Comparison of ENCODE assay signal across 35 cellular contexts in genomic region chr9:92513349-92513748, GRCh38. TPM values are rescaled to one million over a fixed set of nuclear protein-coding genes. Genes with fewer than 3 reads are reported as not detected.
"Had no signal": no experiment of that assay in that cellular context is flagged by ENCODE, and none has a peak within 500 bp of the region (broad histone marks: within the 10 kb centered on the region; RNA-seq: fewer than 3 reads in every experiment).

No MANE protein-coding gene starts in this region.

- H3K4me3 ChIP-seq: MG63, Peyer's patch had no signal

- H3K27me3 Mint-ChIP-seq: activated CD4-positive, alpha-beta memory T cell treated with anti-CD3 and anti-CD28 coated beads, Interleukin-2, amount 10 ng/mL, durations not matched to agents 7 days and 5 days; activated CD8-positive, alpha-beta memory T cell treated with anti-CD3 and anti-CD28 coated beads, Interleukin-2, amount 10 ng/mL, durations not matched to agents 7 days and 5 days; activated naive CD4-positive, alpha-beta T cell treated with anti-CD3 and anti-CD28 coated beads, Interleukin-2, amount 10 ng/mL, durations not matched to agents 7 days and 5 days; activated naive CD8-positive, alpha-beta T cell; activated naive CD8-positive, alpha-beta T cell treated with anti-CD3 and anti-CD28 coated beads, Interleukin-2, amount 50 U/mL, for 24 hours had no signal

- H3K9me3 Mint-ChIP-seq: activated CD4-positive, alpha-beta memory T cell treated with anti-CD3 and anti-CD28 coated beads, Interleukin-2, amount 10 ng/mL, durations not matched to agents 7 days and 5 days; activated naive CD4-positive, alpha-beta T cell treated with anti-CD3 and anti-CD28 coated beads, Interleukin-2, amount 10 ng/mL, durations not matched to agents 7 days and 5 days; activated naive CD8-positive, alpha-beta T cell treated with anti-CD3 and anti-CD28 coated beads, Interleukin-2, amount 50 U/mL, for 24 hours had no signal

- ATAC-seq: activated CD8-positive, alpha-beta memory T cell treated with anti-CD3 and anti-CD28 coated beads, Interleukin-2, amount 10 ng/mL, durations not matched to agents 7 days and 5 days; PC-3 had no signal

- DNase-seq: activated CD4-positive, alpha-beta memory T cell treated with anti-CD3 and anti-CD28 coated beads, Interleukin-2, amount 10 ng/mL, durations not matched to agents 7 days and 5 days; activated CD4-positive, alpha-beta T cell treated with anti-CD3 and anti-CD28 coated beads for 1 hour; activated CD4-positive, alpha-beta T cell treated with anti-CD3 and anti-CD28 coated beads for 48 hours; activated CD4-positive, CD25-positive, alpha-beta regulatory T cell; activated CD8-positive, alpha-beta memory T cell treated with anti-CD3 and anti-CD28 coated beads for 24 hours; activated CD8-positive, alpha-beta memory T cell treated with anti-CD3 and anti-CD28 coated beads, Interleukin-2, amount 10 ng/mL, durations not matched to agents 7 days and 5 days; activated CD8-positive, alpha-beta memory T cell treated with anti-CD3 and anti-CD28 coated beads, Interleukin-2, amount 50 U/mL, for 48 hours; activated effector memory CD4-positive, alpha-beta T cell treated with Interleukin-2 at 50 U/mL for 16 hours; activated naive CD4-positive, alpha-beta T cell treated with anti-CD3 and anti-CD28 coated beads, Interleukin-2, amount 10 ng/mL, durations not matched to agents 7 days and 5 days; activated naive CD8-positive, alpha-beta T cell treated with anti-CD3 and anti-CD28 coated beads, Interleukin-2, amount 50 U/mL, for 24 hours; activated T-cell treated with anti-CD3 and anti-CD28 coated beads, Interleukin-2, amount 50 U/mL, for 48 hours; anterior cingulate cortex; brain microvascular endothelial cell; Kasumi-1; KG1; MG63; NCI-H1048; NCI-H1105 treated with DMSO at 0.1 percent for 48 hours; NCI-H1436; NCI-H1694; NCI-H1930; NCI-H2081 treated with DMSO at 0.1 percent for 48 hours; NCI-H345; NCI-H524 treated with DMSO at 0.1 percent for 48 hours; NK-92 treated with Interleukin-12 subunit alpha and Interleukin-12 subunit beta, amount 100 ng/mL, for 24 hours; PC-3; Peyer's patch; RPMI8226; SW 1271; T-helper 1 cell; T-helper 2 cell; T-helper 9 cell; WERI-Rb-1 had no signal

- H3K4me3 Mint-ChIP-seq: activated CD4-positive, alpha-beta memory T cell treated with anti-CD3 and anti-CD28 coated beads, Interleukin-2, amount 10 ng/mL, durations not matched to agents 7 days and 5 days; activated CD8-positive, alpha-beta memory T cell treated with anti-CD3 and anti-CD28 coated beads, Interleukin-2, amount 10 ng/mL, durations not matched to agents 7 days and 5 days; activated naive CD4-positive, alpha-beta T cell treated with anti-CD3 and anti-CD28 coated beads, Interleukin-2, amount 10 ng/mL, durations not matched to agents 7 days and 5 days; activated naive CD8-positive, alpha-beta T cell; activated naive CD8-positive, alpha-beta T cell treated with anti-CD3 and anti-CD28 coated beads, Interleukin-2, amount 50 U/mL, for 24 hours had no signal

- H3K27ac Mint-ChIP-seq: activated CD4-positive, alpha-beta memory T cell treated with anti-CD3 and anti-CD28 coated beads, Interleukin-2, amount 10 ng/mL, durations not matched to agents 7 days and 5 days; activated CD8-positive, alpha-beta memory T cell treated with anti-CD3 and anti-CD28 coated beads, Interleukin-2, amount 10 ng/mL, durations not matched to agents 7 days and 5 days; activated naive CD4-positive, alpha-beta T cell treated with anti-CD3 and anti-CD28 coated beads, Interleukin-2, amount 10 ng/mL, durations not matched to agents 7 days and 5 days; activated naive CD8-positive, alpha-beta T cell had no signal

- H3K27ac ChIP-seq: brain microvascular endothelial cell, Peyer's patch, WERI-Rb-1 had no signal

- H3K36me3 Mint-ChIP-seq: activated CD8-positive, alpha-beta memory T cell treated with anti-CD3 and anti-CD28 coated beads, Interleukin-2, amount 10 ng/mL, durations not matched to agents 7 days and 5 days; activated naive CD4-positive, alpha-beta T cell treated with anti-CD3 and anti-CD28 coated beads, Interleukin-2, amount 10 ng/mL, durations not matched to agents 7 days and 5 days; activated naive CD8-positive, alpha-beta T cell had no signal

- H3K9me3 ChIP-seq: MG63, Peyer's patch had no signal

- H3K27me3 ChIP-seq: brain microvascular endothelial cell, MG63, Peyer's patch had no signal

- H3K36me3 ChIP-seq: brain microvascular endothelial cell, MG63, Peyer's patch, WERI-Rb-1 had no signal

- H3K4me1 Mint-ChIP-seq: activated CD4-positive, alpha-beta memory T cell treated with anti-CD3 and anti-CD28 coated beads, Interleukin-2, amount 10 ng/mL, durations not matched to agents 7 days and 5 days; activated CD8-positive, alpha-beta memory T cell treated with anti-CD3 and anti-CD28 coated beads, Interleukin-2, amount 10 ng/mL, durations not matched to agents 7 days and 5 days; activated naive CD4-positive, alpha-beta T cell treated with anti-CD3 and anti-CD28 coated beads, Interleukin-2, amount 10 ng/mL, durations not matched to agents 7 days and 5 days had no signal

- H3K4me1 ChIP-seq: Peyer's patch had no signal

RNA-seq across cellular contexts. Expression of gene ECM2, which starts 22.4 kb away (rescaled TPM):
- total RNA-seq: activated CD4-positive, alpha-beta memory T cell treated with anti-CD3 and anti-CD28 coated beads, Interleukin-2, amount 10 ng/mL, durations not matched to agents 7 days and 5 days; activated CD8-positive, alpha-beta memory T cell treated with anti-CD3 and anti-CD28 coated beads, Interleukin-2, amount 10 ng/mL, durations not matched to agents 7 days and 5 days; PC-3 had no signal

RNA-seq across cellular contexts. Expression of gene ASPN, which starts 31.0 kb away (rescaled TPM):
- total RNA-seq: activated CD4-positive, alpha-beta memory T cell treated with anti-CD3 and anti-CD28 coated beads, Interleukin-2, amount 10 ng/mL, durations not matched to agents 7 days and 5 days; activated CD8-positive, alpha-beta memory T cell treated with anti-CD3 and anti-CD28 coated beads, Interleukin-2, amount 10 ng/mL, durations not matched to agents 7 days and 5 days; NCI-H460; PC-3 had no signal
